ENCODE assay signal across 22 cellular contexts in genomic region chr2:44618378-44619023, GRCh38.
"Had no signal": no experiment of that assay in that cellular context is flagged by ENCODE, and none has a peak within 500 bp of the region (broad histone marks: within the 10 kb centered on the region; RNA-seq: fewer than 3 reads in every experiment).

No MANE protein-coding gene starts in this region.

- H3K9me3 ChIP-seq: breast epithelium, Peyer's patch, SJSA1 had no signal

- H3K4me3 ChIP-seq: breast epithelium, Peyer's patch, SJSA1 had no signal

- H3K4me1 ChIP-seq: breast epithelium, Peyer's patch, SJSA1 had no signal

- H3K27me3 ChIP-seq: breast epithelium, Peyer's patch, SJSA1 had no signal

- ATAC-seq: activated CD4-positive, CD25-positive, alpha-beta regulatory T cell treated with anti-CD3 and anti-CD28 coated beads, Interleukin-2, amount 50 U/mL, for 24 hours; activated CD8-positive, alpha-beta memory T cell treated with anti-CD3 and anti-CD28 coated beads, Interleukin-2, amount 10 ng/mL, durations not matched to agents 7 days and 5 days had no signal

- H3K36me3 ChIP-seq: breast epithelium, Peyer's patch, SJSA1 had no signal

- H3K27ac ChIP-seq: breast epithelium, Peyer's patch, RWPE1, SJSA1 had no signal

- DNase-seq: activated CD4-positive, alpha-beta T cell treated with anti-CD3 and anti-CD28 coated beads, Interleukin-2, amount 10 ng/mL, durations not matched to agents 24 days and 14 days; activated CD4-positive, alpha-beta T cell treated with anti-CD3 and anti-CD28 coated beads, Interleukin-2, amount 50 U/mL, for 48 hours; activated CD8-positive, alpha-beta memory T cell treated with anti-CD3 and anti-CD28 coated beads, Interleukin-2, amount 10 ng/mL, durations not matched to agents 7 days and 5 days; activated effector memory CD4-positive, alpha-beta T cell treated with Interleukin-2 at 50 U/mL for 16 hours; activated naive CD4-positive, alpha-beta T cell; activated T-cell treated with anti-CD3 and anti-CD28 coated beads, Interleukin-2, amount 50 U/mL, for 24 hours; aorta; central memory CD4-positive, alpha-beta T cell; NCI-H1048; NCI-H1694; NCI-H2029; NCI-H2107; NCI-H2171 treated with DMSO at 0.1 percent for 48 hours; NCI-H510A treated with DMSO at 0.1 percent for 48 hours; NCI-H69; NK-92 treated with Interleukin-12 subunit alpha and Interleukin-12 subunit beta, amount 100 ng/mL, for 24 hours; Peyer's patch; Right ventricle myocardium superior had no signal
